10 cellular contexts compared by ENCODE assay signal in the genomic region with DNA sequence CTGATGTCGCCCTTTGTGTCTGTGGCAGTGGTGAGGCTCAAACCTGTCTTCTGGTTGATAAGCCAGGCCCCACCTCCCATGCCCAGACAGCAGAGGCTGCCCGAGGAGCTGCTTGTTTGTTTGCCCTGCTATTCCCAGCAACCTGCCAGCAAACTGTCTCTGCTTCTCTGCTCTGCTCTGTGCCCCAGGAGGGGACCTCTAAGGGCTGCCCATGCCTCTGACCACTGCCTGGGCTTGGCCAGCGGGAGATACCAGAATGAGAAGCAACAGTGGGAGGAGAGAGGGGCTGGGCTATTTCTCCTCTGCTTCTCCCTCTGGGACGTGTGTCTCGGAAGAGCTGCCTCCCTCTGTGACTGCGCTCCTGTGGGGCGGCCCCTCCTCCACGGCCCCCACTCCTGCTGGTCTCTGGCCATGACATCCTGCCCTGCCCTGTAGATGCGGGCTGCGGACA.
DNase-seq lines count a peak whose midpoint lies in the region; ATAC-seq, FAIRE-seq and TF ChIP-seq lines count a peak whose summit lies in the region.
"Had no signal": no experiment of that assay in that cellular context is flagged by ENCODE, and none has a peak within 500 bp of the region (broad histone marks: within the 10 kb centered on the region; RNA-seq: fewer than 3 reads in every experiment).

No MANE protein-coding gene starts in this region.

- no peak overlapping the region for H3K9ac ChIP-seq in K562 (ENCODE audit: insufficient read depth in 1 of 2, low read depth in 2 of 2, low read length in 2 of 2)

- H4K20me1 ChIP-seq in K562 (replicated peaks; ENCODE audit: control insufficient read depth, insufficient read depth, low read length): no peaks in the 10 kb centered on the region; the same call in 1 of the 2 replicates

- no peak for FAIRE-seq in K562 (lab: Jason Lieb, UNC)

- in situ Hi-C loops in K562 (cut with MboI): no loop called here

- no peaks in the 10 kb centered on the region for H3K79me2 ChIP-seq in K562 (ENCODE audit: control insufficient read depth, insufficient read depth, low read length)

- POLR2A ChIA-PET in K562 (lab: Yijun Ruan, JAX): no interaction called here

- no peak overlapping the region for H3K4me3 ChIP-seq in K562
- H3K4me3 ChIP-seq: thoracic aorta had no signal

- H3K4me1 ChIP-seq in K562 (replicated peaks in 1 of 2; ENCODE audit: control insufficient read depth in 2 of 2, insufficient read depth in 2 of 2, low read length in 2 of 2): no peaks in the 10 kb centered on the region; a peak in 1 of 5 replicates

- TF ChIP-seq POLR2A in K562 (conservative IDR thresholded peaks at IDR 0.05): no peak

- no peak for TF ChIP-seq EP300 in K562 (IDR thresholded peaks at IDR 0.05; ENCODE audit: low read length)

- BruUV-seq in K562 (replicated peaks; lab: Mats Ljungman, UMichigan): no TSS peak

- H3K9me3 ChIP-seq in K562 (replicated peaks; ENCODE audit: control insufficient read depth, insufficient read depth, low read depth, low read length): no peaks in the 10 kb centered on the region
- H3K9me3 ChIP-seq: thoracic aorta had no signal

- no peak for TF ChIP-seq RAD21 in K562 (CRISPR knock-in tag; conservative IDR thresholded peaks at IDR 0.05 in 1 of 2, IDR thresholded peaks at IDR 0.05 in 1 of 2)

- DNase-seq in NCI-H524 (lab: John Stamatoyannopoulos, UW) (peak; percentile 39 to 40), NCI-H524 treated with DMSO at 0.1 percent for 48 hours (lab: John Stamatoyannopoulos, UW) (no peak), NCI-H345 (lab: John Stamatoyannopoulos, UW) (peak; percentile 40), K562 (ENCODE audit: extremely low read depth in 1 of 4, low spot score in 3 of 4) (no peak), posterior vena cava (ENCODE audit: low spot score) (peak; percentile 59)
- DNase-seq in effector CD8-positive, alpha-beta T cell (lab: John Stamatoyannopoulos, UW): no peak
- DNase-seq: activated CD8-positive, alpha-beta memory T cell treated with anti-CD3 and anti-CD28 coated beads for 24 hours had no signal

- no peaks in the 10 kb centered on the region for H3K36me3 ChIP-seq in K562 (ENCODE audit: control insufficient read depth, insufficient read depth, low read length)
- H3K36me3 ChIP-seq: thoracic aorta had no signal

- H3K27me3 ChIP-seq in K562 (ENCODE audit: control insufficient read depth in 2 of 2, insufficient read depth in 2 of 2, low read length in 2 of 2): peaks cover 10 to 28% of the 10 kb centered on the region in 2 experiments; a peak in 4 of 5 replicates

- 2% methylated on average over 10 of the region's 10 CpGs for WGBS in K562 (ENCODE audit: insufficient coverage, low coverage, missing lambda C conversion rate)

- intact Hi-C loops in K562 (cut with micrococcal nuclease): no loop called here
- intact Hi-C loops in posterior vena cava (cut with DNase I): no loop called here

- H3K4me2 ChIP-seq in K562 (ENCODE audit: insufficient read depth, low read length): no peak overlapping the region

- CTCF ChIA-PET in K562 (lab: Yijun Ruan, JAX; ENCODE audit: low intra/inter-chr PET ratio): no interaction called here

- no peaks in the 10 kb centered on the region for H3K9me1 ChIP-seq in K562 (ENCODE audit: control insufficient read depth, insufficient read depth, low read length)

- ATAC-seq in K562 (peak; percentile 17), GM19328 (IDR thresholded peaks at IDR 0.05; ENCODE audit: unreplicated experiment) (no peak), HG03442 (IDR thresholded peaks at IDR 0.05; ENCODE audit: unreplicated experiment) (no peak)

- TF ChIP-seq CTCF in K562 (IDR thresholded peaks at IDR 0.05 in 2 of 3, conservative IDR thresholded peaks at IDR 0.05 in 1 of 3; ENCODE audit: insufficient read depth in 2 of 3, low read depth in 1 of 3, low read length in 3 of 3): no peak

- no peak overlapping the region for H3K27ac ChIP-seq in K562 (ENCODE audit: extremely low read depth, low read depth, low read length)
- H3K27ac ChIP-seq: thoracic aorta had no signal

- H2AFZ ChIP-seq in K562 (ENCODE audit: low read depth, low read length): no peak overlapping the region

TF ChIP-seq in K562, 482 proteins besides CTCF, POLR2A, EP300 and RAD21:
- TF ChIP-seq MYBL2 (IDR thresholded peaks at IDR 0.05; ENCODE audit: low read depth) (no peak), MYBL2 (CRISPR knock-in tag; IDR thresholded peaks at IDR 0.05; ENCODE audit: borderline replicate concordance) (no peak), RCOR1 (IDR thresholded peaks at IDR 0.05; ENCODE audit: borderline replicate concordance in 1 of 2, low read depth in 2 of 2, low read length in 2 of 2) (no peak), LCOR (CRISPR knock-in tag; IDR thresholded peaks at IDR 0.05) (no peak), ZNF644 (tag; IDR thresholded peaks at IDR 0.05; ENCODE audit: low read depth) (no peak)
- TF ChIP-seq, protein P1, sequence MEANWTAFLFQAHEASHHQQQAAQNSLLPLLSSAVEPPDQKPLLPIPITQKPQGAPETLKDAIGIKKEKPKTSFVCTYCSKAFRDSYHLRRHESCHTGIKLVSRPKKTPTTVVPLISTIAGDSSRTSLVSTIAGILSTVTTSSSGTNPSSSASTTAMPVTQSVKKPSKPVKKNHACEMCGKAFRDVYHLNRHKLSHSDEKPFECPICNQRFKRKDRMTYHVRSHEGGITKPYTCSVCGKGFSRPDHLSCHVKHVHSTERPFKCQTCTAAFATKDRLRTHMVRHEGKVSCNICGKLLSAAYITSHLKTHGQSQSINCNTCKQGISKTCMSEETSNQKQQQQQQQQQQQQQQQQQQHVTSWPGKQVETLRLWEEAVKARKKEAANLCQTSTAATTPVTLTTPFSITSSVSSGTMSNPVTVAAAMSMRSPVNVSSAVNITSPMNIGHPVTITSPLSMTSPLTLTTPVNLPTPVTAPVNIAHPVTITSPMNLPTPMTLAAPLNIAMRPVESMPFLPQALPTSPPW (CRISPR knock-in tag; IDR thresholded peaks at IDR 0.05): peak; percentile 44; the same call in 1 of the 2 replicates
TF ChIP-seq in K562: peak in this region for 1.

Comparison
In these comparisons a context has a peak if more than half of its experiments do, and no peak if none do; other contexts are left out.
1. DNase-seq: peak in NCI-H524 (2 of 2), NCI-H345 (single experiment) and posterior vena cava (single experiment); none in NCI-H524 treated with DMSO at 0.1 percent for 48 hours (single experiment), K562 (0 of 4) and effector CD8-positive, alpha-beta T cell (single experiment).